ENCODE assay signal across 13 cellular contexts in genomic region chr3:64161481-64161952, GRCh38.
DNase-seq lines count a peak whose midpoint lies in the region; ATAC-seq, FAIRE-seq and TF ChIP-seq lines count a peak whose summit lies in the region.
"Had no signal": no experiment of that assay in that cellular context is flagged by ENCODE, and none has a peak within 500 bp of the region (broad histone marks: within the 10 kb centered on the region; RNA-seq: fewer than 3 reads in every experiment).

No MANE protein-coding gene starts in this region.

- H3K4me3 Mint-ChIP-seq in IgD-negative memory B cell: peak overlapping the region in 3 of 4 donors; percentile 26 to 66 (median 65)
- H3K4me3 Mint-ChIP-seq: activated T-cell treated with anti-CD3 and anti-CD28 coated beads, Interleukin-2, amount 50 U/mL, for 72 hours; CD8-positive, alpha-beta memory T cell had no signal

- H3K27me3 ChIP-seq in bronchial epithelial cell (ENCODE audit: control insufficient read depth, insufficient read depth, low read length) (no peaks in the 10 kb centered on the region), muscle layer of colon (ENCODE audit: control insufficient read depth in 1 of 2, insufficient read depth in 2 of 2, low read length in 2 of 2) (no peaks in the 10 kb centered on the region), Peyer's patch (no peaks in the 10 kb centered on the region)

- H3K27ac ChIP-seq in muscle layer of colon (ENCODE audit: low read depth, low read length) (peak overlapping the region; percentile 42), Peyer's patch (peak overlapping the region in 1 of 4 donors; percentile 36)

- no peak for TF ChIP-seq CTCF in bronchial epithelial cell (IDR thresholded peaks at IDR 0.05; ENCODE audit: insufficient read depth, low read length, severe bottlenecking)
- no peak for TF ChIP-seq CTCF in Peyer's patch (IDR thresholded peaks at IDR 0.05)

- H3K36me3 ChIP-seq in bronchial epithelial cell (ENCODE audit: control insufficient read depth, insufficient read depth, low read length) (peaks cover 3% of the 10 kb centered on the region), muscle layer of colon (ENCODE audit: insufficient read depth, low read length) (peaks cover 50% of the 10 kb centered on the region), Peyer's patch (no peaks in the 10 kb centered on the region)

- H3K4me1 ChIP-seq in muscle layer of colon (ENCODE audit: insufficient read depth, low read length): peaks cover 63% of the 10 kb centered on the region
- H3K4me1 ChIP-seq in Peyer's patch: peaks cover 0 to 9% (median 0%) of the 10 kb centered on the region in 4 donors

- H3K27me3 Mint-ChIP-seq in IgD-negative memory B cell: peaks cover 3% of the 10 kb centered on the region

- no peak for TF ChIP-seq POLR2A in Peyer's patch (IDR thresholded peaks at IDR 0.05)

- no peak overlapping the region for H3K9ac ChIP-seq in muscle layer of colon (ENCODE audit: low read length)

- no peak overlapping the region for H3K4me3 ChIP-seq in bronchial epithelial cell (ENCODE audit: low read depth, low read length)
- no peak overlapping the region for H3K4me3 ChIP-seq in muscle layer of colon (ENCODE audit: low read depth in 1 of 2, low read length in 2 of 2)
- H3K4me3 ChIP-seq in Peyer's patch: no peak overlapping the region

- DNase-seq in DMS 273 (lab: John Stamatoyannopoulos, UW; ENCODE audit: unreplicated experiment) (peak; percentile 61), bronchial epithelial cell (ENCODE audit: low read depth) (peak; percentile 64), CD1c-positive myeloid dendritic cell (ENCODE audit: extremely low spot score) (no peak), Peyer's patch (no peak)
- DNase-seq: activated T-cell treated with anti-CD3 and anti-CD28 coated beads, Interleukin-2, amount 50 U/mL, for 72 hours; CD8-positive, alpha-beta memory T cell; IMR-90; stimulated activated CD4-positive, alpha-beta T cell treated with anti-CD3 and anti-CD28 coated beads, Interleukin-1b, Interleukin-23, amount 100 ng/mL, for 48 hours; T1000 had no signal

- H3K9me3 ChIP-seq in muscle layer of colon (ENCODE audit: low read length) (no peaks in the 10 kb centered on the region), Peyer's patch (no peaks in the 10 kb centered on the region)

- peak overlapping the region in 1 of 3 donors; percentile 54 for H3K27ac Mint-ChIP-seq in IgD-negative memory B cell
- H3K27ac Mint-ChIP-seq: activated T-cell treated with anti-CD3 and anti-CD28 coated beads, Interleukin-2, amount 50 U/mL, for 72 hours; CD8-positive, alpha-beta memory T cell had no signal

- no peak for FAIRE-seq in bronchial epithelial cell (lab: Jason Lieb, UNC)

- no peaks in the 10 kb centered on the region for H3K36me3 Mint-ChIP-seq in IgD-negative memory B cell
- H3K36me3 Mint-ChIP-seq: CD8-positive, alpha-beta memory T cell had no signal

- peaks cover 18 to 25% (median 18%) of the 10 kb centered on the region in 3 donors for H3K4me1 Mint-ChIP-seq in IgD-negative memory B cell
- H3K4me1 Mint-ChIP-seq: CD8-positive, alpha-beta memory T cell had no signal

- no peaks in the 10 kb centered on the region for H3K9me3 Mint-ChIP-seq in IgD-negative memory B cell
- H3K9me3 Mint-ChIP-seq: CD8-positive, alpha-beta memory T cell had no signal

- ATAC-seq in HG02973 (IDR thresholded peaks at IDR 0.05; ENCODE audit: unreplicated experiment) (no peak), HG03175 (IDR thresholded peaks at IDR 0.05; ENCODE audit: unreplicated experiment) (no peak)
- ATAC-seq: activated T-cell treated with anti-CD3 and anti-CD28 coated beads, Interleukin-2, amount 50 U/mL, for 72 hours had no signal

Comparison
In these comparisons a context has a peak if more than half of its experiments do, and no peak if none do; other contexts are left out.
1. DNase-seq: peak in DMS 273 (single experiment) and bronchial epithelial cell (single experiment); none in CD1c-positive myeloid dendritic cell (single experiment) and Peyer's patch (0 of 3).